In the genomic region with DNA sequence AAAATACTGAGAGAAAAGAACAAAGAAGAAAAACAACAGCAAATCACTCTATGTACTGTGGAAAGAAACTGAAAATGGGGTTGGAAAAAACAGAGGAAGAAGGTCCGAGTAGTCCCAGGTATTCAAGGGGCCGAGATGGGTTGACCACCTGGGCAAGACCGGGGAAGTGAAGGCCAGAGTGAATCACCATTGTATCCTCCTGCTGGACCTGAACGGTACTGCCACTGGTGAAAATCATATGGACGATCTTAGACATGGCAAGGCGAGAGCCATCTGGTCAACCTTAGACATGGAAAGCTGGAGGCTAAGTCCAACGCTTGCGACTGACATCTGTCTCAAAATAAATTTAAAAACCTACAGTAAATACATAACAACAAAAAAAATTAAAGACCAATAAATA, we compare ENCODE assay signal across 16 cellular contexts. TPM values are rescaled to one million over a fixed set of nuclear protein-coding genes. Genes with fewer than 3 reads are reported as not detected.
DNase-seq lines count a peak whose midpoint lies in the region; ATAC-seq and TF ChIP-seq lines count a peak whose summit lies in the region.
"Had no signal": no experiment of that assay in that cellular context is flagged by ENCODE, and none has a peak within 500 bp of the region (broad histone marks: within the 10 kb centered on the region; RNA-seq: fewer than 3 reads in every experiment).

No MANE protein-coding gene starts in this region.

- H3K9me3 Mint-ChIP-seq in MCF 10A (ENCODE audit: unreplicated experiment) (peaks cover 53% of the 10 kb centered on the region), osteocyte (ENCODE audit: unreplicated experiment) (peaks cover 66% of the 10 kb centered on the region)

- H3K27ac ChIP-seq in mammary epithelial cell (ENCODE audit: insufficient read depth, low read depth, low read length), result no peak overlapping the region
- H3K27ac ChIP-seq: heart left ventricle, neutrophil had no signal

- no peaks in the 10 kb centered on the region for H3K4me1 ChIP-seq in mammary epithelial cell (ENCODE audit: insufficient read depth, low read length)
- H3K4me1 ChIP-seq: heart left ventricle had no signal

- no peak for ATAC-seq in HG02870 (IDR thresholded peaks at IDR 0.05; ENCODE audit: unreplicated experiment)
- ATAC-seq: activated T-cell treated with anti-CD3 and anti-CD28 coated beads, Interleukin-2, amount 50 U/mL, for 72 hours; heart left ventricle had no signal

- DNase-seq in MCF 10A (ENCODE audit: unreplicated experiment) (no peak), mammary epithelial cell (no peak), LNCaP clone FGC (ENCODE audit: low read depth) (no peak), choroid plexus epithelial cell (ENCODE audit: low read depth) (no peak), osteocyte (ENCODE audit: extremely low spot score, unreplicated experiment) (no peak), putamen (ENCODE audit: low spot score) (no peak), SIG-M5 (lab: John Stamatoyannopoulos, UW) (no peak)
- DNase-seq: activated CD4-positive, alpha-beta T cell treated with anti-CD3 and anti-CD28 coated beads for 4 hours; activated T-cell treated with anti-CD3 and anti-CD28 coated beads, Interleukin-2, amount 50 U/mL, for 72 hours; cerebellar nuclear complex; heart left ventricle; islet precursor cell; midbrain; NCI-H187 treated with DMSO at 0.1 percent for 48 hours had no signal

- H2AFZ ChIP-seq in mammary epithelial cell (ENCODE audit: low read depth, low read length), result no peak overlapping the region

- no peak overlapping the region for H3K9ac ChIP-seq in mammary epithelial cell (ENCODE audit: insufficient read depth, low read length)

- no peaks in the 10 kb centered on the region for H3K27me3 ChIP-seq in mammary epithelial cell (ENCODE audit: insufficient read depth, low read length)
- H3K27me3 ChIP-seq: heart left ventricle, neutrophil had no signal

- H3K4me2 ChIP-seq in mammary epithelial cell (ENCODE audit: insufficient read depth, low read depth, low read length), result no peak overlapping the region

- dilution Hi-C loops in mammary epithelial cell (cut with HindIII; ENCODE audit: low sequenced_read_pairs), result no loop called here

- H3K36me3 Mint-ChIP-seq in MCF 10A (ENCODE audit: insufficient read depth, unreplicated experiment) (no peaks in the 10 kb centered on the region), osteocyte (ENCODE audit: unreplicated experiment) (peaks cover 2% of the 10 kb centered on the region)

- intact Hi-C loops in MCF 10A (cut with micrococcal nuclease) (no loop called here), mammary epithelial cell (cut with micrococcal nuclease) (loop anchor here (5.0 kb wide), 1 partner anchor 318 kb away; a partner anchor contains a TSS)

- POLR2A ChIA-PET in MCF 10A (lab: Yijun Ruan, JAX), result interaction anchor here (0.7 kb wide), 1 partner anchor 720 kb away, joined by 3 read pairs; no protein-coding TSS in a partner anchor

- H3K4me1 Mint-ChIP-seq in MCF 10A (ENCODE audit: insufficient read depth, unreplicated experiment), result no peaks in the 10 kb centered on the region
- no peaks in the 10 kb centered on the region for H3K4me1 Mint-ChIP-seq in osteocyte (ENCODE audit: unreplicated experiment)

- 96% methylated on average over 8 of the region's 8 CpGs for WGBS in mammary epithelial cell (ENCODE audit: low coverage, missing lambda C conversion rate)

- no peak overlapping the region for H3K4me3 Mint-ChIP-seq in MCF 10A (ENCODE audit: unreplicated experiment)
- no peak overlapping the region for H3K4me3 Mint-ChIP-seq in osteocyte (ENCODE audit: unreplicated experiment)
- H3K4me3 Mint-ChIP-seq: activated T-cell treated with anti-CD3 and anti-CD28 coated beads, Interleukin-2, amount 50 U/mL, for 72 hours had no signal

- TF ChIP-seq CTCF in MCF 10A (IDR thresholded peaks at IDR 0.05; ENCODE audit: unreplicated experiment) (peak; percentile 23), mammary epithelial cell (conservative IDR thresholded peaks at IDR 0.05 in 1 of 2, IDR thresholded peaks at IDR 0.05 in 1 of 2; ENCODE audit: extremely low read depth in 1 of 2, insufficient read depth in 1 of 2, low read depth in 1 of 2, low read length in 2 of 2) (peak in 1 of 2 donors; percentile 25), LNCaP clone FGC (IDR thresholded peaks at IDR 0.05; ENCODE audit: control insufficient read depth, extremely low read depth, insufficient read depth) (0 out of 2 replicates have a peak, but pooled peaks have one; percentile 13), choroid plexus epithelial cell (conservative IDR thresholded peaks at IDR 0.05; ENCODE audit: low read depth, low read length) (peak; percentile 49), osteocyte (IDR thresholded peaks at IDR 0.05) (peak; percentile 12)

- no peak overlapping the region for H3K4me3 ChIP-seq in mammary epithelial cell (replicated peaks in 1 of 3; ENCODE audit: insufficient read depth in 1 of 3, low read depth in 2 of 3, low read length in 3 of 3)
- H3K4me3 ChIP-seq in LNCaP clone FGC (ENCODE audit: low read depth, low read length), result no peak overlapping the region
- no peak overlapping the region for H3K4me3 ChIP-seq in choroid plexus epithelial cell (ENCODE audit: low read depth, low read length)
- H3K4me3 ChIP-seq: heart left ventricle had no signal

- no peak overlapping the region for H3K27ac Mint-ChIP-seq in MCF 10A (ENCODE audit: low read depth, unreplicated experiment)
- no peak overlapping the region for H3K27ac Mint-ChIP-seq in osteocyte (ENCODE audit: unreplicated experiment)
- H3K27ac Mint-ChIP-seq: activated T-cell treated with anti-CD3 and anti-CD28 coated beads, Interleukin-2, amount 50 U/mL, for 72 hours had no signal

- no peaks in the 10 kb centered on the region for H3K36me3 ChIP-seq in mammary epithelial cell (ENCODE audit: insufficient read depth, low read length)
- H3K36me3 ChIP-seq: heart left ventricle, neutrophil had no signal

- no peaks in the 10 kb centered on the region for H3K79me2 ChIP-seq in mammary epithelial cell (ENCODE audit: insufficient read depth, low read length)

- in situ Hi-C loops in mammary epithelial cell (cut with MboI; ENCODE audit: low sequenced_read_pairs in 2 of 2), result no loop called here

- CTCF ChIA-PET in MCF 10A (lab: Yijun Ruan, JAX) (interaction anchor here (0.6 to 1.3 kb wide), 2 partner anchors 161 to 425 kb away, joined by 3 read pairs; no protein-coding TSS in a partner anchor), mammary epithelial cell (lab: Charles Lee; ENCODE audit: low non-redundant PET) (no interaction called here)

- peaks cover 18% of the 10 kb centered on the region for H3K9me3 ChIP-seq in mammary epithelial cell (replicated peaks; ENCODE audit: insufficient read depth, low read length)

- BruUV-seq in MCF 10A (replicated peaks; lab: Mats Ljungman, UMichigan) (no TSS peak), mammary epithelial cell (replicated peaks; lab: Mats Ljungman, UMichigan) (no TSS peak)

- H3K27me3 Mint-ChIP-seq in MCF 10A (ENCODE audit: insufficient read depth, unreplicated experiment), result no peaks in the 10 kb centered on the region
- no peaks in the 10 kb centered on the region for H3K27me3 Mint-ChIP-seq in osteocyte (ENCODE audit: unreplicated experiment)

- no peaks in the 10 kb centered on the region for H4K20me1 ChIP-seq in mammary epithelial cell (ENCODE audit: insufficient read depth, low read length)

RNA-seq across cellular contexts. Expression of a gene that starts 44.4 kb away (rescaled TPM):
- total RNA-seq in MCF 10A (2022) (15.8 and 23.4 TPM in 2 replicates), mammary epithelial cell (10 to 100 TPM; 27.8 to 43.7 TPM), osteocyte (29.9 and 31.7 TPM in 2 replicates)
- polyA plus RNA-seq in mammary epithelial cell, result 8.4 TPM
- 34.1 TPM for polyA minus RNA-seq in mammary epithelial cell
